In genomic region chr7:38369816-38370493, GRCh38 we compare ENCODE assay signal across 8 cellular contexts.
DNase-seq lines count a peak whose midpoint lies in the region; ATAC-seq and TF ChIP-seq lines count a peak whose summit lies in the region.

No MANE protein-coding gene starts in this region.

- peak; percentile 67 for ATAC-seq in HG02943 (IDR thresholded peaks at IDR 0.05; ENCODE audit: low read depth, unreplicated experiment)

- no peaks in the 10 kb centered on the region for H3K36me3 Mint-ChIP-seq in brain

- peak; percentile 67 to 85 for TF ChIP-seq CTCF in brain (conservative IDR thresholded peaks at IDR 0.05)

- H3K27ac Mint-ChIP-seq in brain, result peak overlapping the region in 2 of 5 experiments; percentile 0 to 37

- no peak overlapping the region for H3K4me3 Mint-ChIP-seq in brain

- H3K4me1 Mint-ChIP-seq in brain, result peaks cover 16% of the 10 kb centered on the region

- DNase-seq in DMS153 (lab: John Stamatoyannopoulos, UW) (peak; percentile 17), DMS153 treated with DMSO at 0.1 percent for 48 hours (lab: John Stamatoyannopoulos, UW; ENCODE audit: unreplicated experiment) (no peak), NCI-H2081 (lab: John Stamatoyannopoulos, UW) (peak; percentile 87 to 90), UCSD-AML1 (lab: John Stamatoyannopoulos, UW; ENCODE audit: unreplicated experiment) (peak; percentile 72), inferior parietal cortex (ENCODE audit: extremely low spot score) (peak; percentile 89)
- DNase-seq in stimulated activated CD4-positive, alpha-beta T cell treated with anti-CD3 and anti-CD28 coated beads, Interleukin-12 subunit alpha, Interleukin-12 subunit beta, amount 100 ng/mL, for 4 hours, result peak; percentile 79

- no peaks in the 10 kb centered on the region for H3K9me3 Mint-ChIP-seq in brain

- peaks cover 5% of the 10 kb centered on the region for H3K27me3 Mint-ChIP-seq in brain
